In the genomic region with DNA sequence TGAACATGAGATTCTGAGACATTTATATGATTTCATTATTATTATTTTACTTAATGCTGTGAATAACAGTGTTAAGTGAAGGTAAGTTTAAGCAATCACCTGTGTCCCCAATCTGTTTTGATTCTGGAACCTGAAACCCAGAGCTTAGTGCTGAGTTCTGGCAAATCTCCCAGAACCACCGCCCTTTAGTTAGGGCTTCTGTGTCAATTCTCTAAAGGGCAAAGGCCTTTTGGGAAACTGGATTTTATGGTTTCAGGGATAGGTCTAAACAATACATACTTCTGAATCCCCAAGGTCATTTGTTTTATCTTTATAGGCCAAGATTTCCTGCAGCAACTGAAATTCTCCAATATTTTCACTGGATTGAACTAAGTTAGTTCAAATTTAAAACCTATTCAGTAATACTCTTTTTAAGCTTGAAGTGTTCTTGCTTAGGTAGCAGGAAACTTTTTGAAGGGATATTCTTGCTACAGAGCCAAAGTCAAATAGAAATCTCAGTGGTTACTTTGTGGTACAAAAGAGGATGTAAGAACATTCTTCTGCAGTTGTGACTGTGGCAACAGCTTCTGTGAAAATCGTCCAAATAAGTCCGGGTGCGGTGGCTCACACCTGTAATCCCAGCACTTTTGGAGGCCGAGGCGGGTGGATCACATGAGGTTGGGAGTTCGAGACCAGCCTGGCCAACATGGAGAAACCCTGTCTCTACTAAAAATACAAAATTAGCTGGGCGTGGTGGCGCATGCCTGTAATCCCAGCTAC, we compare ENCODE assay signal across 1 cellular context.
TF ChIP-seq lines count a peak whose summit lies in the region.

No MANE protein-coding gene starts in this region.

TF ChIP-seq in HCT116, 20 proteins besides CTCF, POLR2A, EP300 and RAD21 (continued from another document):
- TF ChIP-seq ZBTB33 (IDR thresholded peaks at IDR 0.05; ENCODE audit: extremely low read depth, insufficient replicate concordance, low read length) (no peak), FOSL1 (IDR thresholded peaks at IDR 0.05; ENCODE audit: low read depth) (no peak), CEBPB (IDR thresholded peaks at IDR 0.05; ENCODE audit: low read depth) (no peak)
